ENCODE assay signal across 21 cellular contexts in the genomic region with DNA sequence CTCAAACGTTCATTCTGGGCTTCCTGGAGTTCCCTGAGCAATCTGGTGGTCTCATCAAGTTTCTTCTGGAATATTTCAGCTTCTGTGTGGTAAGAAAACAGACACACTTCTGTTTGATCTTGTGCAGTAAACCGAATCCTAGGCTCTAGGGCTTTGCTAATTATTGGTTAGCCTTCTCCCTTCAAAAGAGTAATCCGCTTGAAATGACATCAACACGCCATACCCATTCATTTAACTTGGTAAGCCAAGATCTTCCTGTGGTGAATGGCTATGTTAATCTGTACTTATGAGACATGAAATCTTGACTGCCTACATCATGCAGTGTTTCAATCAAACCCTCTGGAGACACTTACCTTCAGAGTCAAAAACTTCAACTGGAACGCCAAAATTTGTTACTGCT. TPM values are rescaled to one million over a fixed set of nuclear protein-coding genes. Genes with fewer than 3 reads are reported as not detected.
DNase-seq lines count a peak whose midpoint lies in the region; ATAC-seq, FAIRE-seq and TF ChIP-seq lines count a peak whose summit lies in the region.
"Had no signal": no experiment of that assay in that cellular context is flagged by ENCODE, and none has a peak within 500 bp of the region (broad histone marks: within the 10 kb centered on the region; RNA-seq: fewer than 3 reads in every experiment).

No MANE protein-coding gene starts in this region.

- no peaks in the 10 kb centered on the region for H3K27me3 ChIP-seq in CD8-positive, alpha-beta T cell (ENCODE audit: insufficient read depth, low read length)
- H3K27me3 ChIP-seq in naive thymus-derived CD4-positive, alpha-beta T cell (ENCODE audit: control insufficient read depth in 2 of 2, insufficient read depth in 2 of 2, low read length in 2 of 2), result no peaks in the 10 kb centered on the region
- H3K27me3 ChIP-seq: BE2C, SJSA1 had no signal

- no peaks in the 10 kb centered on the region for H3K27me3 Mint-ChIP-seq in activated T-cell treated with anti-CD3 and anti-CD28 coated beads, Interleukin-2, amount 50 U/mL, for 24 hours
- H3K27me3 Mint-ChIP-seq in CD8-positive, alpha-beta T cell (ENCODE audit: low read depth), result no peaks in the 10 kb centered on the region
- no peaks in the 10 kb centered on the region for H3K27me3 Mint-ChIP-seq in T-helper 17 cell
- H3K27me3 Mint-ChIP-seq in naive thymus-derived CD4-positive, alpha-beta T cell, result no peaks in the 10 kb centered on the region

- no peaks in the 10 kb centered on the region for H3K9me3 ChIP-seq in CD8-positive, alpha-beta T cell (ENCODE audit: low read length)
- H3K9me3 ChIP-seq in T-helper 17 cell (ENCODE audit: control insufficient read depth, low read length, poor library complexity, severe bottlenecking), result no peaks in the 10 kb centered on the region
- no peaks in the 10 kb centered on the region for H3K9me3 ChIP-seq in naive thymus-derived CD4-positive, alpha-beta T cell (ENCODE audit: control insufficient read depth in 2 of 3, low read length in 3 of 3)
- H3K9me3 ChIP-seq: BE2C, SJSA1 had no signal

- intact Hi-C loops in CD8-positive, alpha-beta T cell (cut with DNase I, micrococcal nuclease), result loop anchor here in 1 of 2 experiments (10.0 kb wide), 2 partner anchors 106 to 424 kb away; partner anchors contain the start of gene CYLD
- intact Hi-C loops in naive thymus-derived CD4-positive, alpha-beta T cell (cut with micrococcal nuclease), result loop anchor here in 1 of 2 donors (10.0 kb wide), 1 partner anchor 106 kb away; no protein-coding TSS in a partner anchor

- peaks cover 6% of the 10 kb centered on the region for H3K4me1 ChIP-seq in CD8-positive, alpha-beta T cell (ENCODE audit: insufficient read depth, low read length)
- H3K4me1 ChIP-seq in naive thymus-derived CD4-positive, alpha-beta T cell (ENCODE audit: control insufficient read depth in 2 of 2, insufficient read depth in 2 of 2, low read length in 2 of 2), result peaks cover 0 to 10% of the 10 kb centered on the region in 2 donors

- H3K36me3 Mint-ChIP-seq in activated T-cell treated with anti-CD3 and anti-CD28 coated beads, Interleukin-2, amount 50 U/mL, for 24 hours (ENCODE audit: low read depth), result peaks cover 99% of the 10 kb centered on the region
- peaks cover 91% of the 10 kb centered on the region for H3K36me3 Mint-ChIP-seq in CD8-positive, alpha-beta T cell
- H3K36me3 Mint-ChIP-seq in T-helper 17 cell (ENCODE audit: low read depth), result peaks cover 11% of the 10 kb centered on the region
- peaks cover 0 to 46% (median 15%) of the 10 kb centered on the region in 5 donors for H3K36me3 Mint-ChIP-seq in naive thymus-derived CD4-positive, alpha-beta T cell

- no peak overlapping the region for H3K27ac ChIP-seq in CD8-positive, alpha-beta T cell (ENCODE audit: low read depth, low read length)
- H3K27ac ChIP-seq in naive thymus-derived CD4-positive, alpha-beta T cell (ENCODE audit: low read depth, low read length), result no peak overlapping the region
- H3K27ac ChIP-seq: HL-60, KMS-11, RWPE1, SJSA1 had no signal

- no peak for TF ChIP-seq POLR2A in GM12892 (IDR thresholded peaks at IDR 0.05; ENCODE audit: low read depth, low read length)

- no peak for DNase-seq in activated T-cell treated with anti-CD3 and anti-CD28 coated beads, Interleukin-2, amount 50 U/mL, for 24 hours
- DNase-seq in activated T-cell treated with anti-CD3 and anti-CD28 coated beads for 4 hours, result no peak
- DNase-seq in CD8-positive, alpha-beta T cell, result no peak
- no peak for DNase-seq in T-helper 17 cell
- DNase-seq in naive thymus-derived CD4-positive, alpha-beta T cell, result no peak
- no peak for DNase-seq in NCI-H2196 treated with DMSO at 0.1 percent for 48 hours (lab: John Stamatoyannopoulos, UW; ENCODE audit: unreplicated experiment)
- DNase-seq in GM12892 (ENCODE audit: insufficient read length), result no peak
- no peak for DNase-seq in putamen (ENCODE audit: low spot score)
- DNase-seq: BE2C, DMS79 treated with DMSO at 0.1 percent for 48 hours, HFFc6, MV-4-11, NCI-H1694 treated with DMSO at 0.1 percent for 48 hours, NCI-H226, NCI-H524, PC-3 had no signal

- ATAC-seq in CD8-positive, alpha-beta T cell, result no peak
- no peak for ATAC-seq in T-helper 17 cell
- ATAC-seq in naive thymus-derived CD4-positive, alpha-beta T cell, result no peak
- ATAC-seq: PC-3 had no signal

- H3K4me3 ChIP-seq in CD8-positive, alpha-beta T cell (ENCODE audit: low read depth, low read length), result no peak overlapping the region
- H3K4me3 ChIP-seq in naive thymus-derived CD4-positive, alpha-beta T cell (ENCODE audit: low read length), result no peak overlapping the region
- H3K4me3 ChIP-seq: SJSA1 had no signal

- H3K4me3 Mint-ChIP-seq in activated T-cell treated with anti-CD3 and anti-CD28 coated beads, Interleukin-2, amount 50 U/mL, for 24 hours, result no peak overlapping the region
- H3K4me3 Mint-ChIP-seq in CD8-positive, alpha-beta T cell, result no peak overlapping the region
- no peak overlapping the region for H3K4me3 Mint-ChIP-seq in T-helper 17 cell
- H3K4me3 Mint-ChIP-seq in naive thymus-derived CD4-positive, alpha-beta T cell, result no peak overlapping the region
- H3K4me3 Mint-ChIP-seq: HFFc6 had no signal

- peaks cover 35% of the 10 kb centered on the region for H3K4me1 Mint-ChIP-seq in activated T-cell treated with anti-CD3 and anti-CD28 coated beads, Interleukin-2, amount 50 U/mL, for 24 hours (ENCODE audit: low read depth)
- H3K4me1 Mint-ChIP-seq in CD8-positive, alpha-beta T cell (ENCODE audit: low read depth), result peaks cover 41% of the 10 kb centered on the region
- H3K4me1 Mint-ChIP-seq in T-helper 17 cell, result peaks cover 20% of the 10 kb centered on the region
- peaks cover 11 to 31% (median 21%) of the 10 kb centered on the region in 7 donors for H3K4me1 Mint-ChIP-seq in naive thymus-derived CD4-positive, alpha-beta T cell

- CTCF ChIA-PET in CD8-positive, alpha-beta T cell (lab: Charles Lee), result interaction anchor here (10.8 kb wide), 1 partner anchor 37 kb away, joined by 217 read pairs; no protein-coding TSS in a partner anchor
- CTCF ChIA-PET in naive thymus-derived CD4-positive, alpha-beta T cell (lab: Charles Lee), result interaction anchor here (0.8 kb wide), 1 partner anchor 10 kb away, joined by 4 read pairs; no protein-coding TSS in a partner anchor

- H3K9me3 Mint-ChIP-seq in activated T-cell treated with anti-CD3 and anti-CD28 coated beads, Interleukin-2, amount 50 U/mL, for 24 hours, result no peaks in the 10 kb centered on the region
- no peaks in the 10 kb centered on the region for H3K9me3 Mint-ChIP-seq in CD8-positive, alpha-beta T cell
- H3K9me3 Mint-ChIP-seq in naive thymus-derived CD4-positive, alpha-beta T cell, result no peaks in the 10 kb centered on the region
- H3K9me3 Mint-ChIP-seq: HFFc6 had no signal

- peak overlapping the region; percentile 28 for H3K27ac Mint-ChIP-seq in activated T-cell treated with anti-CD3 and anti-CD28 coated beads, Interleukin-2, amount 50 U/mL, for 24 hours
- peak overlapping the region; percentile 62 for H3K27ac Mint-ChIP-seq in CD8-positive, alpha-beta T cell
- peak overlapping the region; percentile 53 for H3K27ac Mint-ChIP-seq in T-helper 17 cell
- H3K27ac Mint-ChIP-seq in naive thymus-derived CD4-positive, alpha-beta T cell, result peak overlapping the region in 7 of 9 donors; percentile 14 to 89 (median 71)
- H3K27ac Mint-ChIP-seq: HFFc6 had no signal

- POLR2A ChIA-PET in CD8-positive, alpha-beta T cell (lab: Charles Lee), result interaction anchor here (2.0 kb wide), 1 partner anchor 46 kb away, joined by 10 read pairs; no protein-coding TSS in a partner anchor
- POLR2A ChIA-PET in naive thymus-derived CD4-positive, alpha-beta T cell (lab: Charles Lee), result interaction anchor here (1.9 kb wide), 1 partner anchor 36 kb away, joined by 5 read pairs; no protein-coding TSS in a partner anchor

- FAIRE-seq in GM12892 (lab: Jason Lieb, UNC), result no peak
- FAIRE-seq: A204.1 had no signal

- H3K36me3 ChIP-seq in CD8-positive, alpha-beta T cell (ENCODE audit: insufficient read depth, low read length), result peaks cover 60% of the 10 kb centered on the region
- H3K36me3 ChIP-seq in naive thymus-derived CD4-positive, alpha-beta T cell (ENCODE audit: control insufficient read depth in 2 of 3, insufficient read depth in 3 of 3, low read length in 3 of 3), result peaks cover 25 to 87% (median 40%) of the 10 kb centered on the region in 3 experiments

- no peak for TF ChIP-seq CTCF in CD8-positive, alpha-beta T cell (IDR thresholded peaks at IDR 0.05)

RNA-seq across cellular contexts. Expression of gene BRD7, which starts 48.5 kb away (rescaled TPM):
- 100 to 1,000 TPM; 113 to 117 TPM for total RNA-seq in CD8-positive, alpha-beta T cell
- total RNA-seq in T-helper 17 cell, result 10 to 100 TPM; 74.2 to 83.4 TPM
- total RNA-seq in naive thymus-derived CD4-positive, alpha-beta T cell, result 10 to 100 TPM; 80.9 to 91.1 (median 85.0) TPM
- polyA plus RNA-seq in naive thymus-derived CD4-positive, alpha-beta T cell, result 10 to 100 TPM; 34.5 to 47.3 TPM
- polyA plus RNA-seq in GM12892 (2012; ENCODE audit: missing spikeins), result 57.2 TPM

RNA-seq across cellular contexts. Expression of gene ADCY7, which starts 54.0 kb away (rescaled TPM):
- total RNA-seq in CD8-positive, alpha-beta T cell, result 100 to 1,000 TPM; 117 to 126 TPM
- 100 to 1,000 TPM; 187 to 203 TPM for total RNA-seq in T-helper 17 cell
- 100 to 1,000 TPM; 179 to 326 (median 208) TPM for total RNA-seq in naive thymus-derived CD4-positive, alpha-beta T cell
- 10 to 100 TPM; 62.6 to 85.7 TPM for polyA plus RNA-seq in naive thymus-derived CD4-positive, alpha-beta T cell
- polyA plus RNA-seq in GM12892 (2012; ENCODE audit: missing spikeins), result 21.9 TPM
